Comparison of ENCODE assay signal across 14 cellular contexts in genomic region chr2:37630778-37631177, GRCh38.
"Had no signal": no experiment of that assay in that cellular context is flagged by ENCODE, and none has a peak within 500 bp of the region (broad histone marks: within the 10 kb centered on the region; RNA-seq: fewer than 3 reads in every experiment).

No MANE protein-coding gene starts in this region.

- H3K9me3 Mint-ChIP-seq: activated T-helper 2 cell treated with anti-CD3 and anti-CD28 coated beads, Interferon-gamma antibody, Interleukin-2, Interleukin-4, amounts not matched to agents 10 μg/mL and 5 μg/mL and 100 μg/mL, durations not matched to agents 14 hours and 24 hours and 36 hours; nephron had no signal

- H3K4me3 ChIP-seq: mucosa of descending colon, pancreas, stomach, thoracic aorta had no signal

- H3K27me3 ChIP-seq: brain microvascular endothelial cell, pancreas, stomach had no signal

- H3K9me3 ChIP-seq: mucosa of descending colon, pancreas, stomach, thoracic aorta had no signal

- ATAC-seq: left colon, mucosa of descending colon had no signal

- H3K27ac ChIP-seq: brain microvascular endothelial cell, thoracic aorta had no signal

- H3K27ac Mint-ChIP-seq: activated T-helper 2 cell treated with anti-CD3 and anti-CD28 coated beads, Interferon-gamma antibody, Interleukin-2, Interleukin-4, amounts not matched to agents 10 μg/mL and 5 μg/mL and 100 μg/mL, durations not matched to agents 14 hours and 24 hours and 36 hours; nephron had no signal

- DNase-seq: activated CD4-positive, alpha-beta T cell treated with anti-CD3 and anti-CD28 coated beads, Interleukin-2, amount 50 U/mL, for 4 hours; activated CD8-positive, alpha-beta memory T cell treated with anti-CD3 and anti-CD28 coated beads, Interleukin-2, amount 50 U/mL, for 4 hours; activated naive CD4-positive, alpha-beta T cell treated with anti-CD3 and anti-CD28 coated beads, Interleukin-2, amount 50 U/mL, for 16 hours; brain microvascular endothelial cell; cerebellar nuclear complex; left colon; mucosa of descending colon; pancreas; stimulated activated CD4-positive, alpha-beta T cell treated with anti-CD3 and anti-CD28 coated beads, Interleukin-4, amount 100 ng/mL, for 1 hour; stimulated activated CD8-positive, alpha-beta memory T cell treated with anti-CD3 and anti-CD28 coated beads, Interleukin-4, amount 100 ng/mL, for 48 hours; stomach had no signal

- H3K36me3 ChIP-seq: brain microvascular endothelial cell, pancreas, stomach, thoracic aorta had no signal
